In the genomic region with DNA sequence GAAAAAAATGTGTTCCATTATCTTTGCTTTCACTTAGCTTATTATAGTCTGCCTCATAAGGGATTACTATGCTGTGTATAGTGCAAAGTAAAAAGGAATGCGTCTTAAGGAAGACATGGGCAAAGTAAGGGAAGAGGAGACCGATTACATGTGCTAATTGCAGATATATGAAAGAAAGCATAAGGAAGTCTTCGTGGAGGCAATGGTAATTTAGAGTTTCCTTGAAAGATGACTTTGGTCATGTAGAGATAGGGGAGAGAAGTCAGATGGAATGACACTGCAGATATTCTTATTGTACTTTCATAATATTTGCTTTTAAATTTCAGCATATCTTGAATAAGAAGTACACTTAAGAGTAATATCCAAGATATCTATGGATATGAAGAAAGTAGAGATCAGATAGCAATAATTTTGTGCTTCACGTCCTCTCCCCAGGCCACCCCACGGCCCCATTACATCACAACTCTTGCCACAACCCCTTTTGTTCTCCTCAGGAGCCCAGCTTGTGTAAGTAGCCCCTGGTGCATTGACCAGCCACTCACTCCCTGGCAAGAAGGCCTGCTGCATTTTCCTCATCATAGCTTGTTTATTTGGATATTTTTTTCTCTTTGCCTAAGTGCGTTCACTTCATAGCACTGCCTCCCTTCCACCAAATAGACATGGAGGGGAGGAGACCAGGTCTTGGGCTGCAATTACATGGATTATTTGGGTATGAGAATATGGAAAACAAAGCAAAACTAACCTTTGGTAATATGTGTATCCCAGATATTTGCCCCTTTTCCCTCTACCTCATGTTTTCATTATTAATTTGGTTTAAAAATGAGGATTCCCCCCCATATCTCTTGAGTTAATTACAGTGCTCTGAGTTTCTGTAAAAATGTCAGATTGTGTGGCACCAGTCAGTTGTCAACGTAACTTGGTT, we compare ENCODE assay signal across 1 cellular context.
TF ChIP-seq lines count a peak whose summit lies in the region.

No MANE protein-coding gene starts in this region.

TF ChIP-seq in GM23338, 12 proteins besides CTCF, POLR2A, EP300 and RAD21 (continued from another document):
- TF ChIP-seq, protein P1, sequence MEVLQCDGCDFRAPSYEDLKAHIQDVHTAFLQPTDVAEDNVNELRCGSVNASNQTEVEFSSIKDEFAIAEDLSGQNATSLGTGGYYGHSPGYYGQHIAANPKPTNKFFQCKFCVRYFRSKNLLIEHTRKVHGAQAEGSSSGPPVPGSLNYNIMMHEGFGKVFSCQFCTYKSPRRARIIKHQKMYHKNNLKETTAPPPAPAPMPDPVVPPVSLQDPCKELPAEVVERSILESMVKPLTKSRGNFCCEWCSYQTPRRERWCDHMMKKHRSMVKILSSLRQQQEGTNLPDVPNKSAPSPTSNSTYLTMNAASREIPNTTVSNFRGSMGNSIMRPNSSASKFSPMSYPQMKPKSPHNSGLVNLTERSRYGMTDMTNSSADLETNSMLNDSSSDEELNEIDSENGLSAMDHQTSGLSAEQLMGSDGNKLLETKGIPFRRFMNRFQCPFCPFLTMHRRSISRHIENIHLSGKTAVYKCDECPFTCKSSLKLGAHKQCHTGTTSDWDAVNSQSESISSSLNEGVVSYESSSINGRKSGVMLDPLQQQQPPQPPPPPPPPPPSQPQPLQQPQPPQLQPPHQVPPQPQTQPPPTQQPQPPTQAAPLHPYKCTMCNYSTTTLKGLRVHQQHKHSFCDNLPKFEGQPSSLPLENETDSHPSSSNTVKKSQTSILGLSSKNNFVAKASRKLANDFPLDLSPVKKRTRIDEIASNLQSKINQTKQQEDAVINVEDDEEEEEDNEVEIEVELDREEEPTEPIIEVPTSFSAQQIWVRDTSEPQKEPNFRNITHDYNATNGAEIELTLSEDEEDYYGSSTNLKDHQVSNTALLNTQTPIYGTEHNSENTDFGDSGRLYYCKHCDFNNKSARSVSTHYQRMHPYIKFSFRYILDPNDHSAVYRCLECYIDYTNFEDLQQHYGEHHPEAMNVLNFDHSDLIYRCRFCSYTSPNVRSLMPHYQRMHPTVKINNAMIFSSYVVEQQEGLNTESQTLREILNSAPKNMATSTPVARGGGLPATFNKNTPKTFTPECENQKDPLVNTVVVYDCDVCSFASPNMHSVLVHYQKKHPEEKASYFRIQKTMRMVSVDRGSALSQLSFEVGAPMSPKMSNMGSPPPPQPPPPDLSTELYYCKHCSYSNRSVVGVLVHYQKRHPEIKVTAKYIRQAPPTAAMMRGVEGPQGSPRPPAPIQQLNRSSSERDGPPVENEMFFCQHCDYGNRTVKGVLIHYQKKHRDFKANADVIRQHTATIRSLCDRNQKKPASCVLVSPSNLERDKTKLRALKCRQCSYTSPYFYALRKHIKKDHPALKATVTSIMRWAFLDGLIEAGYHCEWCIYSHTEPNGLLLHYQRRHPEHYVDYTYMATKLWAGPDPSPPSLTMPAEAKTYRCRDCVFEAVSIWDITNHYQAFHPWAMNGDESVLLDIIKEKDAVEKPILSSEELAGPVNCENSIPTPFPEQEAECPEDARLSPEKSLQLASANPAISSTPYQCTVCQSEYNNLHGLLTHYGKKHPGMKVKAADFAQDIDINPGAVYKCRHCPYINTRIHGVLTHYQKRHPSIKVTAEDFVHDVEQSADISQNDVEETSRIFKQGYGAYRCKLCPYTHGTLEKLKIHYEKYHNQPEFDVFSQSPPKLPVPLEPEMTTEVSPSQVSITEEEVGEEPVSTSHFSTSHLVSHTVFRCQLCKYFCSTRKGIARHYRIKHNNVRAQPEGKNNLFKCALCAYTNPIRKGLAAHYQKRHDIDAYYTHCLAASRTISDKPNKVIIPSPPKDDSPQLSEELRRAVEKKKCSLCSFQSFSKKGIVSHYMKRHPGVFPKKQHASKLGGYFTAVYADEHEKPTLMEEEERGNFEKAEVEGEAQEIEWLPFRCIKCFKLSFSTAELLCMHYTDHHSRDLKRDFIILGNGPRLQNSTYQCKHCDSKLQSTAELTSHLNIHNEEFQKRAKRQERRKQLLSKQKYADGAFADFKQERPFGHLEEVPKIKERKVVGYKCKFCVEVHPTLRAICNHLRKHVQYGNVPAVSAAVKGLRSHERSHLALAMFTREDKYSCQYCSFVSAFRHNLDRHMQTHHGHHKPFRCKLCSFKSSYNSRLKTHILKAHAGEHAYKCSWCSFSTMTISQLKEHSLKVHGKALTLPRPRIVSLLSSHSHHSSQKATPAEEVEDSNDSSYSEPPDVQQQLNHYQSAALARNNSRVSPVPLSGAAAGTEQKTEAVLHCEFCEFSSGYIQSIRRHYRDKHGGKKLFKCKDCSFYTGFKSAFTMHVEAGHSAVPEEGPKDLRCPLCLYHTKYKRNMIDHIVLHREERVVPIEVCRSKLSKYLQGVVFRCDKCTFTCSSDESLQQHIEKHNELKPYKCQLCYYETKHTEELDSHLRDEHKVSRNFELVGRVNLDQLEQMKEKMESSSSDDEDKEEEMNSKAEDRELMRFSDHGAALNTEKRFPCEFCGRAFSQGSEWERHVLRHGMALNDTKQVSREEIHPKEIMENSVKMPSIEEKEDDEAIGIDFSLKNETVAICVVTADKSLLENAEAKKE (CRISPR knock-in tag; IDR thresholded peaks at IDR 0.05): no peak
- TF ChIP-seq POLR2AphosphoS5 (IDR thresholded peaks at IDR 0.05; ENCODE audit: low read depth) (no peak), STAT1 (IDR thresholded peaks at IDR 0.05; ENCODE audit: unreplicated experiment) (no peak)
- TF ChIP-seq, protein P2, sequence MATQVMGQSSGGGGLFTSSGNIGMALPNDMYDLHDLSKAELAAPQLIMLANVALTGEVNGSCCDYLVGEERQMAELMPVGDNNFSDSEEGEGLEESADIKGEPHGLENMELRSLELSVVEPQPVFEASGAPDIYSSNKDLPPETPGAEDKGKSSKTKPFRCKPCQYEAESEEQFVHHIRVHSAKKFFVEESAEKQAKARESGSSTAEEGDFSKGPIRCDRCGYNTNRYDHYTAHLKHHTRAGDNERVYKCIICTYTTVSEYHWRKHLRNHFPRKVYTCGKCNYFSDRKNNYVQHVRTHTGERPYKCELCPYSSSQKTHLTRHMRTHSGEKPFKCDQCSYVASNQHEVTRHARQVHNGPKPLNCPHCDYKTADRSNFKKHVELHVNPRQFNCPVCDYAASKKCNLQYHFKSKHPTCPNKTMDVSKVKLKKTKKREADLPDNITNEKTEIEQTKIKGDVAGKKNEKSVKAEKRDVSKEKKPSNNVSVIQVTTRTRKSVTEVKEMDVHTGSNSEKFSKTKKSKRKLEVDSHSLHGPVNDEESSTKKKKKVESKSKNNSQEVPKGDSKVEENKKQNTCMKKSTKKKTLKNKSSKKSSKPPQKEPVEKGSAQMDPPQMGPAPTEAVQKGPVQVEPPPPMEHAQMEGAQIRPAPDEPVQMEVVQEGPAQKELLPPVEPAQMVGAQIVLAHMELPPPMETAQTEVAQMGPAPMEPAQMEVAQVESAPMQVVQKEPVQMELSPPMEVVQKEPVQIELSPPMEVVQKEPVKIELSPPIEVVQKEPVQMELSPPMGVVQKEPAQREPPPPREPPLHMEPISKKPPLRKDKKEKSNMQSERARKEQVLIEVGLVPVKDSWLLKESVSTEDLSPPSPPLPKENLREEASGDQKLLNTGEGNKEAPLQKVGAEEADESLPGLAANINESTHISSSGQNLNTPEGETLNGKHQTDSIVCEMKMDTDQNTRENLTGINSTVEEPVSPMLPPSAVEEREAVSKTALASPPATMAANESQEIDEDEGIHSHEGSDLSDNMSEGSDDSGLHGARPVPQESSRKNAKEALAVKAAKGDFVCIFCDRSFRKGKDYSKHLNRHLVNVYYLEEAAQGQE (IDR thresholded peaks at IDR 0.05; ENCODE audit: unreplicated experiment): no peak
- TF ChIP-seq, protein P3, sequence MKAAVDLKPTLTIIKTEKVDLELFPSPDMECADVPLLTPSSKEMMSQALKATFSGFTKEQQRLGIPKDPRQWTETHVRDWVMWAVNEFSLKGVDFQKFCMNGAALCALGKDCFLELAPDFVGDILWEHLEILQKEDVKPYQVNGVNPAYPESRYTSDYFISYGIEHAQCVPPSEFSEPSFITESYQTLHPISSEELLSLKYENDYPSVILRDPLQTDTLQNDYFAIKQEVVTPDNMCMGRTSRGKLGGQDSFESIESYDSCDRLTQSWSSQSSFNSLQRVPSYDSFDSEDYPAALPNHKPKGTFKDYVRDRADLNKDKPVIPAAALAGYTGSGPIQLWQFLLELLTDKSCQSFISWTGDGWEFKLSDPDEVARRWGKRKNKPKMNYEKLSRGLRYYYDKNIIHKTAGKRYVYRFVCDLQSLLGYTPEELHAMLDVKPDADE (IDR thresholded peaks at IDR 0.05): no peak
